1 cellular context compared by ENCODE assay signal in genomic region chr14:105018414-105018813, GRCh38.
TF ChIP-seq lines count a peak whose summit lies in the region.

No MANE protein-coding gene starts in this region.

TF ChIP-seq in K562, 482 proteins besides CTCF, POLR2A, EP300 and RAD21:
- no peak for TF ChIP-seq SFPQ (IDR thresholded peaks at IDR 0.05; ENCODE audit: low read depth, low read length)
